19 cellular contexts compared by ENCODE assay signal in genomic region chr4:119865389-119865788, GRCh38.
DNase-seq lines count a peak whose midpoint lies in the region; ATAC-seq and TF ChIP-seq lines count a peak whose summit lies in the region.
"Had no signal": no experiment of that assay in that cellular context is flagged by ENCODE, and none has a peak within 500 bp of the region (broad histone marks: within the 10 kb centered on the region; RNA-seq: fewer than 3 reads in every experiment).

No MANE protein-coding gene starts in this region.

- H3F3A ChIP-seq in GM23248 (ENCODE audit: insufficient read depth) = no peaks in the 10 kb centered on the region

- TF ChIP-seq CTCF in ascending aorta (IDR thresholded peaks at IDR 0.05) = no peak

- no peak overlapping the region for H3K27ac ChIP-seq in ACC112 (ENCODE audit: low read depth, low read length)
- H3K27ac ChIP-seq in ascending aorta = peak overlapping the region; percentile 74 to 78
- H3K27ac ChIP-seq in aorta (ENCODE audit: low read depth in 1 of 2, low read length in 2 of 2) = no peak overlapping the region
- H3K27ac ChIP-seq in GM23248 = no peak overlapping the region
- H3K27ac ChIP-seq: 22Rv1, A549, BLaER1 had no signal

- no peaks in the 10 kb centered on the region for H3K9me2 ChIP-seq in GM23248 (ENCODE audit: insufficient read depth)

- no peaks in the 10 kb centered on the region for H3K4me1 ChIP-seq in ACC112 (ENCODE audit: control insufficient read depth, insufficient read depth, low read length, unreplicated experiment)
- peaks cover 0 to 22% of the 10 kb centered on the region in 2 donors for H3K4me1 ChIP-seq in ascending aorta
- no peaks in the 10 kb centered on the region for H3K4me1 ChIP-seq in aorta (ENCODE audit: control insufficient read depth in 1 of 2, insufficient read depth in 2 of 2, low read length in 2 of 2)
- H3K4me1 ChIP-seq in GM23248 (ENCODE audit: insufficient read depth) = no peaks in the 10 kb centered on the region
- H3K4me1 ChIP-seq: A549, BLaER1 had no signal

- in situ Hi-C loops in GM23248 (cut with MboI) = no loop called here

- no peaks in the 10 kb centered on the region for H4K20me1 ChIP-seq in GM23248 (ENCODE audit: insufficient read depth)
- H4K20me1 ChIP-seq: BLaER1 had no signal

- DNase-seq in ascending aorta (ENCODE audit: low spot score in 2 of 2) (no peak), fibroblast of peridontal ligament (ENCODE audit: extremely low read depth) (peak; percentile 18), aorta (no peak), NCI-H187 treated with DMSO at 0.1 percent for 48 hours (lab: John Stamatoyannopoulos, UW) (no peak), GM23248 (no peak), SHP77 treated with DMSO at 0.1 percent for 48 hours (lab: John Stamatoyannopoulos, UW) (no peak)
- DNase-seq: CD4-positive, alpha-beta memory T cell; DMS153; DMS79; GDM1; GOT3; H7; HFFc6; IMR-90 had no signal

- H3K36me3 ChIP-seq in ACC112 (ENCODE audit: insufficient read depth, low read length) (no peaks in the 10 kb centered on the region), ascending aorta (no peaks in the 10 kb centered on the region), aorta (ENCODE audit: control insufficient read depth in 1 of 2, insufficient read depth in 2 of 2, low read length in 1 of 2) (no peaks in the 10 kb centered on the region), GM23248 (ENCODE audit: low read depth) (no peaks in the 10 kb centered on the region)
- H3K36me3 ChIP-seq: BLaER1 had no signal

- peak overlapping the region; percentile 11 for H3K4me3 ChIP-seq in ACC112 (ENCODE audit: low read depth, low read length)
- no peak overlapping the region for H3K4me3 ChIP-seq in ascending aorta
- no peak overlapping the region for H3K4me3 ChIP-seq in aorta (ENCODE audit: low read length in 2 of 2)
- no peak overlapping the region for H3K4me3 ChIP-seq in GM23248
- H3K4me3 ChIP-seq: A549, BLaER1 had no signal

- no peak overlapping the region for H3K9ac ChIP-seq in GM23248
- H3K9ac ChIP-seq: BLaER1 had no signal

- no peaks in the 10 kb centered on the region for H3K79me2 ChIP-seq in ACC112 (ENCODE audit: control insufficient read depth, insufficient read depth, low read length, unreplicated experiment)
- H3K79me2 ChIP-seq in GM23248 (ENCODE audit: insufficient read depth) = no peaks in the 10 kb centered on the region

- H3K9me3 ChIP-seq in ascending aorta (no peaks in the 10 kb centered on the region), aorta (ENCODE audit: control insufficient read depth, low read length) (no peaks in the 10 kb centered on the region), GM23248 (ENCODE audit: low read depth) (no peaks in the 10 kb centered on the region)
- H3K9me3 ChIP-seq: A549, BLaER1 had no signal

- H3K4me2 ChIP-seq in GM23248 (ENCODE audit: unreplicated experiment) = no peak overlapping the region
- H3K4me2 ChIP-seq: A549, BLaER1 had no signal

- peak; percentile 71 for ATAC-seq in aorta (ENCODE audit: low FRiP score)
- ATAC-seq: A549, HCT116 had no signal

- intact Hi-C loops in ascending aorta (cut with DNase I) (loop anchor here (2.0 to 5.0 kb wide), 2 partner anchors 31 to 138 kb away; no protein-coding TSS in a partner anchor), aorta (cut with DNase I) (loop anchor here in 1 of 2 donors (5.0 to 10.0 kb wide), 4 partner anchors 33 to 241 kb away; partner anchors contain the start of gene PDE5A)

- H3K27me3 ChIP-seq in ACC112 (ENCODE audit: insufficient read depth, low read length) = no peaks in the 10 kb centered on the region
- no peaks in the 10 kb centered on the region for H3K27me3 ChIP-seq in ascending aorta
- H3K27me3 ChIP-seq in aorta (ENCODE audit: control insufficient read depth in 1 of 2, insufficient read depth in 2 of 2, low read length in 1 of 2) = no peaks in the 10 kb centered on the region
- H3K27me3 ChIP-seq in GM23248 (replicated peaks; ENCODE audit: insufficient read depth) = no peaks in the 10 kb centered on the region
- H3K27me3 ChIP-seq: BLaER1 had no signal

- peak overlapping the region; percentile 31 for H2AFZ ChIP-seq in ACC112 (ENCODE audit: low read length, unreplicated experiment)
- no peak overlapping the region for H2AFZ ChIP-seq in GM23248

Comparison
In these comparisons a context has a peak if more than half of its experiments do, and no peak if none do; other contexts are left out.
1. H3K27ac ChIP-seq: peak in ascending aorta (2 of 2); none in ACC112 (single experiment), aorta (0 of 2) and GM23248 (single experiment).